In the genomic region with DNA sequence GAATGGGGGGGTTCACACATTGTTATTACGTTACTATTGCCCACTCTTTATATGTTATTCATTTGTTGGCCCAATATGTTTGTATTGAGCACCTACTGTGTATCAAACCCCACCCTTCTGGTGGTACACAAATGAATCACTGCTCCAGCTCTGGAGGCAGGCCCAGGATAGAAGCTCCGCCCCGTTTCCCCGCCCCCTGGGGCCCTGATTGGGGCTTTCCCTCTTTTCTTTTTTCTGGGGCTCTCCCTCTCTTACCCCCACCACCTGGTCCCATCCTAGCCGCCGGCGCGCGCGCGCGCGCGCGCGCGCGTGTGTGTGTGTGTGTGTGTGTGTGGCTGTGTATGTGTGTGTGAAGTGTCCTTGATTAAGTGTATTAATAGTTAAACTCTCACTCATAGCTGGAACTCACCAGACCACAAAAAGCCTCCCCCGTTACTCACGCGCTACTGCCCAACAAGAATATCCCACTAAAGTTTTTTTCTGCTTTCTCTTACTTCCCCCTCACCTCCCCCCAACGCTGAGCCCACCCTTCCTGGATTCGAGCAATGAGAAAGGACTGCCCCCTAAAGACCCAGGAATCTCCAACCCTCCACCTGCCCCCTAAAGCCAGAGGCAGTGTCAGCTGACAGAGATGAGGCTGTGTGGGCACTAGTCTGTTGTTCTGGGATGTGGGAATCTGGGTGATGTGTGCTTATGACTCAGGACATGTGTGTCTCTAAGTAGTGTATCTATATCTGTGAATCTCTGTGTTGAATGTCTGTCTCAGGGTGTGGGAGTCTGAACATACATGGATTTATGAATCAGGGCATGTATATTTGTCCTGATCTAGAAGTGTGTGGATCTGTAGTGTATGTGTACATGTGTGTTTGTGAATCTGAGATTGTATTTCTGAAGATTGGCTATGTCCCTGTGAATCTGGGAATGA, we compare ENCODE assay signal across 8 cellular contexts. TPM values are rescaled to one million over a fixed set of nuclear protein-coding genes. Genes with fewer than 3 reads are reported as not detected.
DNase-seq lines count a peak whose midpoint lies in the region; ATAC-seq and TF ChIP-seq lines count a peak whose summit lies in the region.

No MANE protein-coding gene starts in this region.

- no peak overlapping the region for H3K27ac ChIP-seq in RWPE2 (ENCODE audit: poor library complexity, severe bottlenecking)
- H3K27ac ChIP-seq in heart right ventricle: peak overlapping the region; percentile 66 to 97 (median 92)
- H3K27ac ChIP-seq in parathyroid adenoma: peak overlapping the region; percentile 92

- peaks cover 6% of the 10 kb centered on the region for H3K4me1 ChIP-seq in RWPE2 (ENCODE audit: insufficient read depth, poor library complexity, severe bottlenecking)
- peaks cover 40 to 88% (median 79%) of the 10 kb centered on the region in 9 donors for H3K4me1 ChIP-seq in heart right ventricle
- peaks cover 64% of the 10 kb centered on the region for H3K4me1 ChIP-seq in parathyroid adenoma

- H3K4me3 ChIP-seq in RWPE2 (ENCODE audit: severe bottlenecking) (no peak overlapping the region), heart right ventricle (peak overlapping the region in 6 of 10 donors; percentile 20 to 99 (median 96)), parathyroid adenoma (ENCODE audit: low read depth, low read length) (peak overlapping the region; percentile 33)

- no peaks in the 10 kb centered on the region for H3K9me3 ChIP-seq in RWPE2 (ENCODE audit: severe bottlenecking)
- H3K9me3 ChIP-seq in heart right ventricle: no peaks in the 10 kb centered on the region
- H3K9me3 ChIP-seq in parathyroid adenoma (ENCODE audit: control insufficient read depth, low read length): no peaks in the 10 kb centered on the region

- peak; percentile 91 for DNase-seq in Ammon's horn (ENCODE audit: low spot score)
- no peak for DNase-seq in RWPE2 (ENCODE audit: low spot score)
- DNase-seq in amygdala (lab: John Stamatoyannopoulos, UW): peak in 52 of 56 donors; percentile 47 to 95 (median 82)
- peak; percentile 78 to 81 for DNase-seq in heart right ventricle

- intact Hi-C loops in heart right ventricle (cut with DNase I): loop anchor here in 6 of 10 donors (2.0 to 5.0 kb wide), 3 partner anchors 15 to 40 kb away; no protein-coding TSS in a partner anchor

- no peaks in the 10 kb centered on the region for H3K36me3 ChIP-seq in RWPE2 (ENCODE audit: low read depth)
- no peaks in the 10 kb centered on the region for H3K36me3 ChIP-seq in heart right ventricle
- H3K36me3 ChIP-seq in parathyroid adenoma (ENCODE audit: control insufficient read depth, insufficient read depth, low read length): no peaks in the 10 kb centered on the region

- TF ChIP-seq CTCF in RWPE2 (IDR thresholded peaks at IDR 0.05; ENCODE audit: poor library complexity, severe bottlenecking) (no peak), heart right ventricle (IDR thresholded peaks at IDR 0.05) (no peak), parathyroid adenoma (IDR thresholded peaks at IDR 0.05) (no peak)

- ATAC-seq in GM19043 (IDR thresholded peaks at IDR 0.05; ENCODE audit: low read depth, unreplicated experiment) (peak; percentile 41), HG03175 (IDR thresholded peaks at IDR 0.05; ENCODE audit: unreplicated experiment) (peak; percentile 45), RWPE2 (ENCODE audit: low read depth) (peak; percentile 53), heart right ventricle (peak in 7 of 8 donors; percentile 9 to 46 (median 36)), GM19328 (IDR thresholded peaks at IDR 0.05; ENCODE audit: unreplicated experiment) (no peak)

- peaks cover 49% of the 10 kb centered on the region for H3K79me2 ChIP-seq in parathyroid adenoma

- H3K27me3 ChIP-seq in RWPE2 (ENCODE audit: insufficient read depth, poor library complexity, severe bottlenecking) (peaks cover 30% of the 10 kb centered on the region), heart right ventricle (peaks cover 0 to 48% (median 0%) of the 10 kb centered on the region in 7 donors), parathyroid adenoma (ENCODE audit: control insufficient read depth, insufficient read depth, low read length) (no peaks in the 10 kb centered on the region)

- peak overlapping the region; percentile 52 for H2AFZ ChIP-seq in parathyroid adenoma

- 23 to 25% methylated on average over 22 to 23 of the region's 23 CpGs for WGBS in heart right ventricle, 2 donors

- H3K4me2 ChIP-seq in parathyroid adenoma (ENCODE audit: low read length): peak overlapping the region; percentile 5

- no peak overlapping the region for H3K9ac ChIP-seq in parathyroid adenoma

RNA-seq across cellular contexts. Expression of a gene that starts 4.0 kb away (rescaled TPM):
- 10 to 100 TPM; 30.7 to 51.6 (median 37.9) TPM for total RNA-seq in heart right ventricle
- polyA plus RNA-seq in heart right ventricle: 10 to 100 TPM; 28.7 to 31.4 TPM
